In genomic region chr1:8680628-8681316, GRCh38 we compare ENCODE assay signal across 13 cellular contexts.
DNase-seq lines count a peak whose midpoint lies in the region; ATAC-seq and TF ChIP-seq lines count a peak whose summit lies in the region.
"Had no signal": no experiment of that assay in that cellular context is flagged by ENCODE, and none has a peak within 500 bp of the region (broad histone marks: within the 10 kb centered on the region; RNA-seq: fewer than 3 reads in every experiment).

No MANE protein-coding gene starts in this region.

- peaks cover 7% of the 10 kb centered on the region for H3K36me3 Mint-ChIP-seq in type B pancreatic cell
- H3K36me3 Mint-ChIP-seq in activated T-helper 2 cell treated with anti-CD3 and anti-CD28 coated beads, Interferon-gamma antibody, Interleukin-2, Interleukin-4, amounts not matched to agents 10 μg/mL and 5 μg/mL and 100 μg/mL, durations not matched to agents 14 hours and 24 hours and 36 hours (ENCODE audit: low read depth), result peaks cover 28% of the 10 kb centered on the region

- H3K27ac Mint-ChIP-seq in type B pancreatic cell, result no peak overlapping the region
- no peak overlapping the region for H3K27ac Mint-ChIP-seq in activated T-helper 2 cell treated with anti-CD3 and anti-CD28 coated beads, Interferon-gamma antibody, Interleukin-2, Interleukin-4, amounts not matched to agents 10 μg/mL and 5 μg/mL and 100 μg/mL, durations not matched to agents 14 hours and 24 hours and 36 hours
- H3K27ac Mint-ChIP-seq: activated CD8-positive, alpha-beta T cell treated with anti-CD3 and anti-CD28 coated beads for 36 hours; H9 had no signal

- H3K9me3 Mint-ChIP-seq in type B pancreatic cell, result no peaks in the 10 kb centered on the region
- no peaks in the 10 kb centered on the region for H3K9me3 Mint-ChIP-seq in activated T-helper 2 cell treated with anti-CD3 and anti-CD28 coated beads, Interferon-gamma antibody, Interleukin-2, Interleukin-4, amounts not matched to agents 10 μg/mL and 5 μg/mL and 100 μg/mL, durations not matched to agents 14 hours and 24 hours and 36 hours
- H3K9me3 Mint-ChIP-seq: activated CD8-positive, alpha-beta T cell treated with anti-CD3 and anti-CD28 coated beads for 36 hours; activated naive CD4-positive, alpha-beta T cell treated with anti-CD3 and anti-CD28 coated beads, Interleukin-2, amount 50 U/mL, for 72 hours; H9 had no signal

- no peak for TF ChIP-seq CTCF in choroid plexus epithelial cell (conservative IDR thresholded peaks at IDR 0.05; ENCODE audit: low read depth, low read length)
- TF ChIP-seq CTCF in type B pancreatic cell (conservative IDR thresholded peaks at IDR 0.05), result no peak

- ATAC-seq in right cardiac atrium (no peak), Right ventricle myocardium inferior (no peak), HG03108 (IDR thresholded peaks at IDR 0.05; ENCODE audit: unreplicated experiment) (no peak)
- ATAC-seq: activated CD8-positive, alpha-beta T cell treated with anti-CD3 and anti-CD28 coated beads for 36 hours had no signal

- intact Hi-C loops in right cardiac atrium (cut with DNase I) (no loop called here), Right ventricle myocardium inferior (cut with DNase I) (no loop called here)
- intact Hi-C loops in activated T-helper 2 cell treated with anti-CD3 and anti-CD28 coated beads, Interferon-gamma antibody, Interleukin-2, Interleukin-4, amounts not matched to agents 10 μg/mL and 5 μg/mL and 100 μg/mL, durations not matched to agents 14 hours and 24 hours and 36 hours (cut with micrococcal nuclease), result loop anchor here (5.0 kb wide), 1 partner anchor 153 kb away; no protein-coding TSS in a partner anchor

- H3K4me3 Mint-ChIP-seq in type B pancreatic cell, result no peak overlapping the region
- no peak overlapping the region for H3K4me3 Mint-ChIP-seq in activated T-helper 2 cell treated with anti-CD3 and anti-CD28 coated beads, Interferon-gamma antibody, Interleukin-2, Interleukin-4, amounts not matched to agents 10 μg/mL and 5 μg/mL and 100 μg/mL, durations not matched to agents 14 hours and 24 hours and 36 hours (ENCODE audit: low read depth)
- H3K4me3 Mint-ChIP-seq: activated CD8-positive, alpha-beta T cell treated with anti-CD3 and anti-CD28 coated beads for 36 hours; H9 had no signal

- H3K4me3 ChIP-seq in right cardiac atrium (ENCODE audit: low read length) (peak overlapping the region; percentile 46), choroid plexus epithelial cell (ENCODE audit: low read depth, low read length) (peak overlapping the region; percentile 45)

- 60% methylated on average over 12 of the region's 12 CpGs for WGBS in right cardiac atrium

- H3K27me3 Mint-ChIP-seq in type B pancreatic cell, result no peaks in the 10 kb centered on the region
- no peaks in the 10 kb centered on the region for H3K27me3 Mint-ChIP-seq in activated T-helper 2 cell treated with anti-CD3 and anti-CD28 coated beads, Interferon-gamma antibody, Interleukin-2, Interleukin-4, amounts not matched to agents 10 μg/mL and 5 μg/mL and 100 μg/mL, durations not matched to agents 14 hours and 24 hours and 36 hours (ENCODE audit: low read depth)
- H3K27me3 Mint-ChIP-seq: activated CD8-positive, alpha-beta T cell treated with anti-CD3 and anti-CD28 coated beads for 36 hours had no signal

- no peaks in the 10 kb centered on the region for H3K9me3 ChIP-seq in right cardiac atrium (ENCODE audit: control insufficient read depth, low read length)

- H3K4me1 Mint-ChIP-seq in type B pancreatic cell (ENCODE audit: unreplicated experiment), result peaks cover 38% of the 10 kb centered on the region
- H3K4me1 Mint-ChIP-seq in activated T-helper 2 cell treated with anti-CD3 and anti-CD28 coated beads, Interferon-gamma antibody, Interleukin-2, Interleukin-4, amounts not matched to agents 10 μg/mL and 5 μg/mL and 100 μg/mL, durations not matched to agents 14 hours and 24 hours and 36 hours (ENCODE audit: low read depth), result peaks cover 53% of the 10 kb centered on the region

- peaks cover 7% of the 10 kb centered on the region for H3K4me1 ChIP-seq in right cardiac atrium (ENCODE audit: control insufficient read depth, insufficient read depth, low read length)

- no peak for DNase-seq in right cardiac atrium
- DNase-seq in Right ventricle myocardium inferior (ENCODE audit: missing footprints), result no peak
- DNase-seq in choroid plexus epithelial cell (ENCODE audit: low read depth), result no peak
- DNase-seq in midbrain (lab: John Stamatoyannopoulos, UW), result peak; percentile 31
- no peak for DNase-seq in type B pancreatic cell (ENCODE audit: extremely low spot score, unreplicated experiment)
- no peak for DNase-seq in activated T-helper 2 cell treated with anti-CD3 and anti-CD28 coated beads, Interferon-gamma antibody, Interleukin-2, Interleukin-4, amounts not matched to agents 10 μg/mL and 5 μg/mL and 100 μg/mL, durations not matched to agents 14 hours and 24 hours and 36 hours (ENCODE audit: low spot score)
- DNase-seq in inferior parietal cortex (ENCODE audit: extremely low spot score), result no peak
- DNase-seq: activated CD8-positive, alpha-beta T cell treated with anti-CD3 and anti-CD28 coated beads for 36 hours; dermis blood vessel endothelial cell; H9; NCI-H446 treated with DMSO at 0.1 percent for 48 hours had no signal

- no peak overlapping the region for H3K27ac ChIP-seq in right cardiac atrium (ENCODE audit: low read length)

- H3K27me3 ChIP-seq in right cardiac atrium (ENCODE audit: control insufficient read depth, insufficient read depth), result no peaks in the 10 kb centered on the region
